9 cellular contexts compared by ENCODE assay signal in the genomic region with DNA sequence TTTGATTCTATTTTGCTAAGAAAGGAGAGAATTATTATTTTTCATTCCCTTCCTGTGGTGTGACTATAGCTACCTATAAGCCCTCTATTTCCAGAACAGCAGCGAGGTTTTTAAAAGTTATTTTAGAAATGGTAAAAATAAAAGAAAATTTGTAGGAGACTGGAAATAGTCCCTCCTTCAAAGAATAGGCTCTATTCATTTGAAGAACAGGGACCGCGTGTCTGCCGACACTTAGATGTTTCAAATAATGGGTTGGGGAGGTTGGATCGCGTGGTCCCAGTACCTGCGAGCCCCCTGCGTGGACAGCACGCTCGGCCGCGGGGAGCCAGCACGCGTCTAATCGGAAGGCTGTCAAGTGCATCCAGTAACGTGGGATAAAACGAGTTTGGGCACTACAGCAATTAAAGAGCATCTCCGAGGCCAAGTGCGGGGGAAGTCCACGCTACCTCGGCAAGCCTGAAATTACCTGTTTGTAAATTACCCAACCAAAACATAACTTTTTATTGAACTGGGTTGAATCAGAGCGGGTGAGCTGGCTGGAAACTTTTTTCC. TPM values are rescaled to one million over a fixed set of nuclear protein-coding genes. Genes with fewer than 3 reads are reported as not detected.
DNase-seq lines count a peak whose midpoint lies in the region; FAIRE-seq and TF ChIP-seq lines count a peak whose summit lies in the region.
"Had no signal": no experiment of that assay in that cellular context is flagged by ENCODE, and none has a peak within 500 bp of the region (broad histone marks: within the 10 kb centered on the region; RNA-seq: fewer than 3 reads in every experiment).

No MANE protein-coding gene starts in this region.

- H3K79me2 ChIP-seq in endothelial cell of umbilical vein (ENCODE audit: control insufficient read depth, insufficient read depth, low read length) (peaks cover 8% of the 10 kb centered on the region), neural cell (replicated peaks; ENCODE audit: insufficient read depth, low read length) (peaks cover 15% of the 10 kb centered on the region)

- DNase-seq in NCI-H2107 treated with DMSO at 0.1 percent for 48 hours (lab: John Stamatoyannopoulos, UW; ENCODE audit: unreplicated experiment) = peak; percentile 65
- no peak for DNase-seq in NCI-H2107 (lab: John Stamatoyannopoulos, UW)
- DNase-seq in NCI-H2227 (lab: John Stamatoyannopoulos, UW; ENCODE audit: unreplicated experiment) = peak; percentile 65
- DNase-seq in endothelial cell of umbilical vein (ENCODE audit: low read depth, low spot score) = peak; percentile 57
- no peak for DNase-seq in HT-29 (ENCODE audit: low spot score)
- no peak for DNase-seq in activated gamma-delta T cell treated with Interleukin-2 at 50 U/mL for 16 hours
- DNase-seq in HUDEP-2 (lab: John Stamatoyannopoulos, UW; ENCODE audit: unreplicated experiment in 76 of 76) = no peak

- CTCF ChIA-PET in endothelial cell of umbilical vein (lab: Charles Lee) = interaction anchor here (1.0 to 1.7 kb wide), 4 partner anchors 33 to 208 kb away, joined by 3 to 6 read pairs (median 3); no protein-coding TSS in a partner anchor

- no peaks in the 10 kb centered on the region for H4K20me1 ChIP-seq in endothelial cell of umbilical vein (replicated peaks; ENCODE audit: control insufficient read depth, extremely low read depth, insufficient read depth, low read length)
- H4K20me1 ChIP-seq in neural cell (ENCODE audit: insufficient read depth) = no peaks in the 10 kb centered on the region

- H3K9me3 ChIP-seq in endothelial cell of umbilical vein (replicated peaks; ENCODE audit: control insufficient read depth, insufficient read depth, low read length) = no peaks in the 10 kb centered on the region
- no peaks in the 10 kb centered on the region for H3K9me3 ChIP-seq in neural cell (ENCODE audit: low read length)

- BruUV-seq in endothelial cell of umbilical vein (replicated peaks; lab: Mats Ljungman, UMichigan) = TSS peak; percentile 29

- no peaks in the 10 kb centered on the region for H3F3A ChIP-seq in neural cell (ENCODE audit: insufficient read depth, low read length, poor library complexity, severe bottlenecking)

- no peak for TF ChIP-seq RAD21 in neural cell (conservative IDR thresholded peaks at IDR 0.05)

- H3K4me2 ChIP-seq in endothelial cell of umbilical vein (ENCODE audit: insufficient read depth, low read length) (peak overlapping the region; percentile 40), neural cell (ENCODE audit: low read length) (no peak overlapping the region)

- H2AFZ ChIP-seq in endothelial cell of umbilical vein (ENCODE audit: low read depth, low read length) (peak overlapping the region; percentile 73), neural cell (ENCODE audit: low read depth, low read length) (no peak overlapping the region)

- intact Hi-C loops in endothelial cell of umbilical vein (cut with micrococcal nuclease) = loop anchor here (1.0 to 2.0 kb wide), 5 partner anchors 14 to 406 kb away; no protein-coding TSS in a partner anchor

- H3K9ac ChIP-seq in endothelial cell of umbilical vein (replicated peaks; ENCODE audit: extremely low read depth, insufficient read depth, low read length) (peak overlapping the region; percentile 94), neural cell (ENCODE audit: low read length) (peak overlapping the region; percentile 69)

- H3K4me1 ChIP-seq in endothelial cell of umbilical vein (ENCODE audit: control insufficient read depth, extremely low read depth, insufficient read depth, low read length) = peaks cover 19% of the 10 kb centered on the region

- TF ChIP-seq CTCF in endothelial cell of umbilical vein (IDR thresholded peaks at IDR 0.05; ENCODE audit: extremely low read depth in 1 of 2, insufficient read depth in 1 of 2, low read depth in 1 of 2, low read length in 2 of 2) (no peak), neural cell (IDR thresholded peaks at IDR 0.05; ENCODE audit: poor library complexity, severe bottlenecking) (no peak)

- peak overlapping the region; percentile 56 to 91 (median 59) for H3K4me3 ChIP-seq in endothelial cell of umbilical vein (replicated peaks in 1 of 3; ENCODE audit: insufficient read depth in 1 of 3, low read depth in 1 of 3, low read length in 3 of 3)
- peak overlapping the region; percentile 76 for H3K4me3 ChIP-seq in neural cell (ENCODE audit: low read length)

- no peaks in the 10 kb centered on the region for H3K9me2 ChIP-seq in neural cell (ENCODE audit: insufficient read depth, low read length)

- no peak for TF ChIP-seq EP300 in neural cell (conservative IDR thresholded peaks at IDR 0.05; ENCODE audit: poor library complexity, severe bottlenecking)

- FAIRE-seq in endothelial cell of umbilical vein (lab: Jason Lieb, UNC) = peak; percentile 12

- no peak for TF ChIP-seq POLR2A in endothelial cell of umbilical vein (IDR thresholded peaks at IDR 0.05; ENCODE audit: low read depth, low read length)

- H3K27ac ChIP-seq in endothelial cell of umbilical vein (ENCODE audit: insufficient read depth, low read depth, low read length) (peak overlapping the region; percentile 80), neural cell (ENCODE audit: low read length) (no peak overlapping the region)

- no peaks in the 10 kb centered on the region for H3K27me3 ChIP-seq in endothelial cell of umbilical vein (ENCODE audit: control insufficient read depth in 2 of 2, insufficient read depth in 2 of 2, low read length in 2 of 2)
- peaks cover 74% of the 10 kb centered on the region for H3K27me3 ChIP-seq in neural cell (ENCODE audit: insufficient read depth, low read depth, low read length)

- no peaks in the 10 kb centered on the region for H3K9me1 ChIP-seq in endothelial cell of umbilical vein (replicated peaks; ENCODE audit: control insufficient read depth, extremely low read depth, insufficient read depth, low read length)

- POLR2A ChIA-PET in endothelial cell of umbilical vein (lab: Charles Lee) = no interaction called here

- dilution Hi-C loops in endothelial cell of umbilical vein (cut with MboI; ENCODE audit: extremely low pct_ligation_motif_present, low sequenced_read_pairs) = no loop called here

- no peaks in the 10 kb centered on the region for H3K36me3 ChIP-seq in endothelial cell of umbilical vein (ENCODE audit: control insufficient read depth in 2 of 2, extremely low read depth in 1 of 2, insufficient read depth in 2 of 2, low read length in 2 of 2)
- no peaks in the 10 kb centered on the region for H3K36me3 ChIP-seq in neural cell (ENCODE audit: insufficient read depth, low read length)

TF ChIP-seq in endothelial cell of umbilical vein, 7 proteins besides CTCF, POLR2A, EP300 and RAD21:
- TF ChIP-seq FOS (IDR thresholded peaks at IDR 0.05; ENCODE audit: borderline replicate concordance, insufficient read depth, low read length) (no peak), EZH2 (IDR thresholded peaks at IDR 0.05; ENCODE audit: borderline replicate concordance, low read depth, low read length, severe bottlenecking) (no peak), MYC (IDR thresholded peaks at IDR 0.05; ENCODE audit: low read depth, low read length) (no peak), JUN (IDR thresholded peaks at IDR 0.05; ENCODE audit: borderline replicate concordance, insufficient read depth, insufficient read length, low read depth) (no peak), POLR2AphosphoS5 (IDR thresholded peaks at IDR 0.05; ENCODE audit: insufficient read depth, low read depth, low read length) (no peak), MAX (IDR thresholded peaks at IDR 0.05; ENCODE audit: insufficient read depth, insufficient read length) (no peak), GATA2 (IDR thresholded peaks at IDR 0.05; ENCODE audit: insufficient read depth, insufficient read length, low read depth, low read length) (no peak)

TF ChIP-seq in neural cell, 6 proteins besides CTCF, POLR2A, EP300 and RAD21:
- TF ChIP-seq MXI1 (conservative IDR thresholded peaks at IDR 0.05; ENCODE audit: poor library complexity, severe bottlenecking) = peak; percentile 2
- no peak for TF ChIP-seq REST (IDR thresholded peaks at IDR 0.05; ENCODE audit: borderline replicate concordance)
TF ChIP-seq in neural cell: peak in this region for 1.

RNA-seq across cellular contexts. Expression of gene CACNA2D1, which starts 1.0 kb away (rescaled TPM):
- total RNA-seq in endothelial cell of umbilical vein = 38.6 and 42.1 TPM in 2 replicates
- polyA plus RNA-seq in endothelial cell of umbilical vein (3.1 and 4.1 TPM in 2 replicates), neural cell (6.7 and 7.0 TPM in 2 replicates)
- polyA plus RNA-seq in endothelial cell of umbilical vein (2011; cell fraction: cytosol; rRNA removed) = 4.2 and 4.8 TPM in 2 replicates
- polyA plus RNA-seq in endothelial cell of umbilical vein (2011; cell fraction: nucleus; rRNA removed) = 11.0 and 13.5 TPM in 2 replicates
- 16.2 and 26.0 TPM in 2 replicates for polyA plus RNA-seq in endothelial cell of umbilical vein (2012)
- polyA minus RNA-seq in endothelial cell of umbilical vein (33.9 and 47.6 TPM in 2 replicates), neural cell (34.4 and 35.1 TPM in 2 replicates)
- 10.7 TPM for polyA minus RNA-seq in endothelial cell of umbilical vein (2011; cell fraction: cytosol; rRNA and poly(A)+ RNA removed)
- 92.9 and 95.4 TPM in 2 replicates for polyA minus RNA-seq in endothelial cell of umbilical vein (2011; cell fraction: nucleus; rRNA and poly(A)+ RNA removed)
- total RNA-seq in HT-29 (2014; rRNA removed; shearing (Covaris generic)) = not detected in 2 replicates
- total RNA-seq: T-helper 2 cell treated with Interferon-gamma antibody and Interleukin-4, amounts not matched to agents 100 ng/mL and 5 ng/mL, for 36 hours had no signal

Comparison
In these comparisons a context has a peak if more than half of its experiments do, and no peak if none do; other contexts are left out.
1. DNase-seq: peak in NCI-H2107 treated with DMSO at 0.1 percent for 48 hours (single experiment), NCI-H2227 (single experiment) and endothelial cell of umbilical vein (single experiment); none in NCI-H2107 (single experiment), HT-29 (single experiment), activated gamma-delta T cell treated with Interleukin-2 at 50 U/mL for 16 hours (single experiment) and HUDEP-2 (0 of 76).
2. RNA of gene CACNA2D1, which starts 1.0 kb away (total RNA-seq): 38.6 to 42.1 TPM in endothelial cell of umbilical vein; not detected in HT-29; every median in the first group is over 10 times any median in the second.